In genomic region chr1:207494171-207494570, GRCh38 we compare ENCODE assay signal across 29 cellular contexts. TPM values are rescaled to one million over a fixed set of nuclear protein-coding genes. Genes with fewer than 3 reads are reported as not detected.
"Had no signal": no experiment of that assay in that cellular context is flagged by ENCODE, and none has a peak within 500 bp of the region (broad histone marks: within the 10 kb centered on the region; RNA-seq: fewer than 3 reads in every experiment).

No MANE protein-coding gene starts in this region.

- H3K36me3 ChIP-seq: stomach, suprapubic skin, thoracic aorta, thyroid gland, tibial artery, tibial nerve, transverse colon, upper lobe of left lung, upper lobe of right lung, uterus, vagina had no signal

- H3K9me3 Mint-ChIP-seq: stimulated activated effector memory CD8-positive, alpha-beta T cell treated with anti-CD3 and anti-CD28 coated beads, Interleukin-12 subunit alpha, Interleukin-12 subunit beta, amount 100 ng/mL, for 72 hours; stimulated activated memory B cell treated with anti-CD40 and anti-IgM and Interleukin-4, amounts not matched to agents 10 μg/mL and 1 μg/mL and 100 μg/mL, for 72 hours; stimulated activated naive B cell treated with anti-CD40 and anti-IgM and Interleukin-4, amounts not matched to agents 10 μg/mL and 1 μg/mL and 100 μg/mL, for 72 hours; stimulated activated naive CD8-positive, alpha-beta T cell treated with anti-CD3 and anti-CD28 coated beads, Interleukin-15, amount 100 ng/mL, for 72 hours; stimulated activated naive CD8-positive, alpha-beta T cell treated with anti-CD3 and anti-CD28 coated beads, Interleukin-15, Interleukin-2, amounts not matched to agents 100 ng/mL and 50 ng/mL, for 24 hours had no signal

- H3K4me3 ChIP-seq: stomach, suprapubic skin, testis, thoracic aorta, thyroid gland, tibial artery, tibial nerve, transverse colon, upper lobe of left lung, upper lobe of right lung, uterus, vagina had no signal

- H3K4me1 ChIP-seq: testis, uterus had no signal

- H3K27ac ChIP-seq: stomach, suprapubic skin, testis, thoracic aorta, thyroid gland, tibial artery, tibial nerve, transverse colon, upper lobe of left lung, upper lobe of right lung, uterus, vagina had no signal

- H3K4me3 Mint-ChIP-seq: stimulated activated effector memory CD8-positive, alpha-beta T cell treated with anti-CD3 and anti-CD28 coated beads, Interleukin-12 subunit alpha, Interleukin-12 subunit beta, amount 100 ng/mL, for 72 hours; stimulated activated memory B cell treated with anti-CD40 and anti-IgM and Interleukin-4, amounts not matched to agents 10 μg/mL and 1 μg/mL and 100 μg/mL, for 72 hours; stimulated activated naive B cell treated with anti-CD40 and anti-IgM and Interleukin-4, amounts not matched to agents 10 μg/mL and 1 μg/mL and 100 μg/mL, for 72 hours; stimulated activated naive CD8-positive, alpha-beta T cell treated with anti-CD3 and anti-CD28 coated beads, Interleukin-15, amount 100 ng/mL, for 72 hours; stimulated activated naive CD8-positive, alpha-beta T cell treated with anti-CD3 and anti-CD28 coated beads, Interleukin-15, Interleukin-2, amounts not matched to agents 100 ng/mL and 50 ng/mL, for 24 hours; type B pancreatic cell had no signal

- H3K27me3 Mint-ChIP-seq: stimulated activated memory B cell treated with anti-CD40 and anti-IgM and Interleukin-4, amounts not matched to agents 10 μg/mL and 1 μg/mL and 100 μg/mL, for 72 hours; stimulated activated naive B cell treated with anti-CD40 and anti-IgM and Interleukin-4, amounts not matched to agents 10 μg/mL and 1 μg/mL and 100 μg/mL, for 72 hours had no signal

- H3K36me3 Mint-ChIP-seq: stimulated activated effector memory CD8-positive, alpha-beta T cell treated with anti-CD3 and anti-CD28 coated beads, Interleukin-12 subunit alpha, Interleukin-12 subunit beta, amount 100 ng/mL, for 72 hours; stimulated activated naive B cell treated with anti-CD40 and anti-IgM and Interleukin-4, amounts not matched to agents 10 μg/mL and 1 μg/mL and 100 μg/mL, for 72 hours; type B pancreatic cell had no signal

- ATAC-seq: stimulated activated effector memory CD8-positive, alpha-beta T cell treated with anti-CD3 and anti-CD28 coated beads, Interleukin-12 subunit alpha, Interleukin-12 subunit beta, amount 100 ng/mL, for 72 hours; stimulated activated memory B cell treated with anti-CD40 and anti-IgM and Interleukin-4, amounts not matched to agents 10 μg/mL and 1 μg/mL and 100 μg/mL, for 72 hours; stimulated activated naive B cell treated with anti-CD40 and anti-IgM and Interleukin-4, amounts not matched to agents 10 μg/mL and 1 μg/mL and 100 μg/mL, for 72 hours; stimulated activated naive CD8-positive, alpha-beta T cell treated with anti-CD3 and anti-CD28 coated beads, Interleukin-15, amount 100 ng/mL, for 72 hours; stimulated activated naive CD8-positive, alpha-beta T cell treated with anti-CD3 and anti-CD28 coated beads, Interleukin-15, Interleukin-2, amounts not matched to agents 100 U/mL and 50 U/mL, for 24 hours; upper lobe of right lung had no signal

- H3K9me3 ChIP-seq: stomach, suprapubic skin, testis, thoracic aorta, thyroid gland, tibial artery, tibial nerve, transverse colon, upper lobe of left lung, upper lobe of right lung, uterus, vagina had no signal

- H3K27ac Mint-ChIP-seq: stimulated activated effector memory CD8-positive, alpha-beta T cell treated with anti-CD3 and anti-CD28 coated beads, Interleukin-12 subunit alpha, Interleukin-12 subunit beta, amount 100 ng/mL, for 72 hours; stimulated activated memory B cell treated with anti-CD40 and anti-IgM and Interleukin-4, amounts not matched to agents 10 μg/mL and 1 μg/mL and 100 μg/mL, for 72 hours; stimulated activated naive B cell treated with anti-CD40 and anti-IgM and Interleukin-4, amounts not matched to agents 10 μg/mL and 1 μg/mL and 100 μg/mL, for 72 hours; stimulated activated naive CD8-positive, alpha-beta T cell treated with anti-CD3 and anti-CD28 coated beads, Interleukin-15, amount 100 ng/mL, for 72 hours; stimulated activated naive CD8-positive, alpha-beta T cell treated with anti-CD3 and anti-CD28 coated beads, Interleukin-15, Interleukin-2, amounts not matched to agents 100 ng/mL and 50 ng/mL, for 24 hours; type B pancreatic cell had no signal

- DNase-seq: stimulated activated CD4-positive, alpha-beta T cell treated with anti-CD3 and anti-CD28 coated beads, Interleukin-2, amount 100 ng/mL, for 48 hours; stimulated activated CD4-positive, alpha-beta T cell treated with anti-CD3 and anti-CD28 coated beads, Interleukin-4, amount 100 ng/mL, for 1 hour; stimulated activated CD4-positive, alpha-beta T cell treated with anti-CD3 and anti-CD28 coated beads, Interleukin-4, amount 100 ng/mL, for 24 hours; stimulated activated CD4-positive, alpha-beta T cell treated with anti-CD3 and anti-CD28 coated beads, Interleukin-4, amount 100 ng/mL, for 4 hours; stimulated activated CD8-positive, alpha-beta memory T cell treated with anti-CD3 and anti-CD28 coated beads, Interleukin-4, amount 100 ng/mL, for 48 hours; stimulated activated naive B cell treated with anti-CD40 and anti-IgM and Interleukin-4, amounts not matched to agents 10 μg/mL and 1 μg/mL and 100 μg/mL, for 72 hours; stimulated activated naive CD4-positive, alpha-beta T cell; stimulated activated naive CD4-positive, alpha-beta T cell treated with Interleukin-2 at 50 U/mL for 16 hours; stimulated activated naive CD8-positive, alpha-beta T cell treated with anti-CD3 and anti-CD28 coated beads, Interleukin-15, amount 100 ng/mL, for 72 hours; stimulated activated naive CD8-positive, alpha-beta T cell treated with anti-CD3 and anti-CD28 coated beads, Interleukin-15, Interleukin-2, amounts not matched to agents 100 U/mL and 50 U/mL, for 24 hours; stomach; substantia nigra; testis; thyroid gland; tibial artery; transverse colon; upper lobe of left lung; upper lobe of right lung; uterus had no signal

- H3K27me3 ChIP-seq: testis, uterus, vagina had no signal

RNA-seq across cellular contexts. Expression of gene CR2, which starts 40.0 kb away (rescaled TPM):
- total RNA-seq: subcutaneous adipose tissue, suprapubic skin, tibial nerve, ureter, vagina had no signal
